1 cellular context compared by ENCODE assay signal in genomic region chr14:91510171-91511013, GRCh38.
TF ChIP-seq lines count a peak whose summit lies in the region.

TSS of gene PPP4R3A (minus strand) at chr14:91510310. CDS start at chr14:91509647, 663 bp downstream.

TF ChIP-seq in HepG2, 621 proteins besides CTCF, POLR2A, EP300 and RAD21 (continued from another document and continues in another):
- TF ChIP-seq, protein P1, sequence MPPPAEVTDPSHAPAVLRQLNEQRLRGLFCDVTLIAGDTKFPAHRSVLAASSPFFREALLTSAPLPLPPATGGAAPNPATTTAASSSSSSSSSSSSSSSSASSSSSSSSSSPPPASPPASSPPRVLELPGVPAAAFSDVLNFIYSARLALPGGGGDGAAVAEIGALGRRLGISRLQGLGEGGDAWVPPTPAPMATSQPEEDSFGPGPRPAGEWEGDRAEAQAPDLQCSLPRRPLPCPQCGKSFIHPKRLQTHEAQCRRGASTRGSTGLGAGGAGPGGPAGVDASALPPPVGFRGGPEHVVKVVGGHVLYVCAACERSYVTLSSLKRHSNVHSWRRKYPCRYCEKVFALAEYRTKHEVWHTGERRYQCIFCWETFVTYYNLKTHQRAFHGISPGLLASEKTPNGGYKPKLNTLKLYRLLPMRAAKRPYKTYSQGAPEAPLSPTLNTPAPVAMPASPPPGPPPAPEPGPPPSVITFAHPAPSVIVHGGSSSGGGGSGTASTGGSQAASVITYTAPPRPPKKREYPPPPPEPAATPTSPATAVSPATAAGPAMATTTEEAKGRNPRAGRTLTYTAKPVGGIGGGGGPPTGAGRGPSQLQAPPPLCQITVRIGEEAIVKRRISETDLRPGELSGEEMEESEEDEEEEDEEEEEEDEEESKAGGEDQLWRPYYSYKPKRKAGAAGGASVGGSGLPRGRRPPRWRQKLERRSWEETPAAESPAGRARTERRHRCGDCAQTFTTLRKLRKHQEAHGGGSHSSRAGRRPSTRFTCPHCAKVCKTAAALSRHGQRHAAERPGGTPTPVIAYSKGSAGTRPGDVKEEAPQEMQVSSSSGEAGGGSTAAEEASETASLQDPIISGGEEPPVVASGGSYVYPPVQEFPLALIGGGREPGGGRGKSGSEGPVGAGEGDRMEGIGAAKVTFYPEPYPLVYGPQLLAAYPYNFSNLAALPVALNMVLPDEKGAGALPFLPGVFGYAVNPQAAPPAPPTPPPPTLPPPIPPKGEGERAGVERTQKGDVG (CRISPR knock-in tag; IDR thresholded peaks at IDR 0.05; ENCODE audit: borderline replicate concordance): peak; percentile 78; the same call in 1 of the 2 replicates
- TF ChIP-seq ZNF501 (CRISPR knock-in tag; IDR thresholded peaks at IDR 0.05): peak; percentile 99
- peak; percentile 16; the same call in 1 of the 2 replicates for TF ChIP-seq SIX4 (CRISPR knock-in tag; IDR thresholded peaks at IDR 0.05)
- no peak for TF ChIP-seq PRDM4 (CRISPR knock-in tag; IDR thresholded peaks at IDR 0.05; ENCODE audit: borderline replicate concordance)
- TF ChIP-seq ZNF780A (CRISPR knock-in tag; IDR thresholded peaks at IDR 0.05): peak; percentile 91
- TF ChIP-seq MAFK (conservative IDR thresholded peaks at IDR 0.05 in 1 of 2, IDR thresholded peaks at IDR 0.05 in 1 of 2; ENCODE audit: low read length in 2 of 2): no peak
- TF ChIP-seq IRF1 (CRISPR knock-in tag; IDR thresholded peaks at IDR 0.05; ENCODE audit: low read depth): no peak
- TF ChIP-seq IRX3 (CRISPR knock-in tag; IDR thresholded peaks at IDR 0.05; ENCODE audit: borderline replicate concordance, low read depth): peak; percentile 24
- no peak; the same call in 1 of the 2 replicates for TF ChIP-seq MAZ (IDR thresholded peaks at IDR 0.05; ENCODE audit: borderline replicate concordance, low read depth, low read length)
- TF ChIP-seq MAZ (CRISPR knock-in tag; IDR thresholded peaks at IDR 0.05; ENCODE audit: low read depth): peak; percentile 98
- no peak for TF ChIP-seq HHEX (CRISPR knock-in tag; IDR thresholded peaks at IDR 0.05)
- no peak; the same call in none of the 2 replicates for TF ChIP-seq MIER3 (CRISPR knock-in tag; IDR thresholded peaks at IDR 0.05; ENCODE audit: borderline replicate concordance)
- peak; percentile 85; the same call in 1 of the 2 replicates for TF ChIP-seq ZNF746 (CRISPR knock-in tag; IDR thresholded peaks at IDR 0.05)
- peak; percentile 35; the same call in 1 of the 2 replicates for TF ChIP-seq ZBTB7B (CRISPR knock-in tag; IDR thresholded peaks at IDR 0.05)
- TF ChIP-seq RBFOX2 (IDR thresholded peaks at IDR 0.05; ENCODE audit: low read depth, low read length): peak; percentile 96
- TF ChIP-seq TFAP4 (IDR thresholded peaks at IDR 0.05; ENCODE audit: borderline replicate concordance, low read depth): no peak; the same call in 1 of the 2 replicates
- no peak for TF ChIP-seq ZFAT (CRISPR knock-in tag; conservative IDR thresholded peaks at IDR 0.05)
- TF ChIP-seq ZNF678 (CRISPR knock-in tag; IDR thresholded peaks at IDR 0.05): peak; percentile 67; the same call in 1 of the 2 replicates
- TF ChIP-seq ELF4 (CRISPR knock-in tag; IDR thresholded peaks at IDR 0.05; ENCODE audit: borderline replicate concordance): 0 out of 2 replicates have a peak, but pooled peaks have one; percentile 46
- 0 out of 2 replicates have a peak, but pooled peaks have one; percentile 46 for TF ChIP-seq ZNF660 (CRISPR knock-in tag; IDR thresholded peaks at IDR 0.05; ENCODE audit: borderline replicate concordance, low read depth)
- peak; percentile 94; the same call in 1 of the 2 replicates for TF ChIP-seq ZFP36L1 (CRISPR knock-in tag; IDR thresholded peaks at IDR 0.05)
- TF ChIP-seq ZNF329 (CRISPR knock-in tag; IDR thresholded peaks at IDR 0.05; ENCODE audit: low read depth): 0 out of 2 replicates have a peak, but pooled peaks have one; percentile 65
- peak; percentile 55 for TF ChIP-seq ETV5 (CRISPR knock-in tag; IDR thresholded peaks at IDR 0.05; ENCODE audit: borderline replicate concordance)
- TF ChIP-seq MTA1 (CRISPR knock-in tag; IDR thresholded peaks at IDR 0.05; ENCODE audit: borderline replicate concordance): peak; percentile 52
- peak; percentile 77; the same call in 1 of the 2 replicates for TF ChIP-seq ZNF414 (CRISPR knock-in tag; IDR thresholded peaks at IDR 0.05)
- no peak for TF ChIP-seq ZNF281 (CRISPR knock-in tag; IDR thresholded peaks at IDR 0.05; ENCODE audit: borderline replicate concordance)
- peak; percentile 9; the same call in 1 of the 2 replicates for TF ChIP-seq ZFP37 (CRISPR knock-in tag; IDR thresholded peaks at IDR 0.05; ENCODE audit: borderline replicate concordance)
- TF ChIP-seq, protein P2, sequence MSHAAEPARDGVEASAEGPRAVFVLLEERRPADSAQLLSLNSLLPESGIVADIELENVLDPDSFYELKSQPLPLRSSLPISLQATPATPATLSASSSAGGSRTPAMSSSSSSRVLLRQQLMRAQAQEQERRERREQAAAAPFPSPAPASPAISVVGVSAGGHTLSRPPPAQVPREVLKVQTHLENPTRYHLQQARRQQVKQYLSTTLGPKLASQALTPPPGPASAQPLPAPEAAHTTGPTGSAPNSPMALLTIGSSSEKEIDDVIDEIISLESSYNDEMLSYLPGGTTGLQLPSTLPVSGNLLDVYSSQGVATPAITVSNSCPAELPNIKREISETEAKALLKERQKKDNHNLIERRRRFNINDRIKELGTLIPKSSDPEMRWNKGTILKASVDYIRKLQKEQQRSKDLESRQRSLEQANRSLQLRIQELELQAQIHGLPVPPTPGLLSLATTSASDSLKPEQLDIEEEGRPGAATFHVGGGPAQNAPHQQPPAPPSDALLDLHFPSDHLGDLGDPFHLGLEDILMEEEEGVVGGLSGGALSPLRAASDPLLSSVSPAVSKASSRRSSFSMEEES (CRISPR knock-in tag; IDR thresholded peaks at IDR 0.05): no peak; the same call in none of the 2 replicates
- peak; percentile 96 for TF ChIP-seq NFRKB (IDR thresholded peaks at IDR 0.05)
- TF ChIP-seq, protein P3, sequence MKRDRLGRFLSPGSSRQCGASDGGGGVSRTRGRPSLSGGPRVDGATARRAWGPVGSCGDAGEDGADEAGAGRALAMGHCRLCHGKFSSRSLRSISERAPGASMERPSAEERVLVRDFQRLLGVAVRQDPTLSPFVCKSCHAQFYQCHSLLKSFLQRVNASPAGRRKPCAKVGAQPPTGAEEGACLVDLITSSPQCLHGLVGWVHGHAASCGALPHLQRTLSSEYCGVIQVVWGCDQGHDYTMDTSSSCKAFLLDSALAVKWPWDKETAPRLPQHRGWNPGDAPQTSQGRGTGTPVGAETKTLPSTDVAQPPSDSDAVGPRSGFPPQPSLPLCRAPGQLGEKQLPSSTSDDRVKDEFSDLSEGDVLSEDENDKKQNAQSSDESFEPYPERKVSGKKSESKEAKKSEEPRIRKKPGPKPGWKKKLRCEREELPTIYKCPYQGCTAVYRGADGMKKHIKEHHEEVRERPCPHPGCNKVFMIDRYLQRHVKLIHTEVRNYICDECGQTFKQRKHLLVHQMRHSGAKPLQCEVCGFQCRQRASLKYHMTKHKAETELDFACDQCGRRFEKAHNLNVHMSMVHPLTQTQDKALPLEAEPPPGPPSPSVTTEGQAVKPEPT (CRISPR knock-in tag; IDR thresholded peaks at IDR 0.05; ENCODE audit: low read depth): peak; percentile 83; the same call in 1 of the 2 replicates
- peak; percentile 42 for TF ChIP-seq CBX1 (IDR thresholded peaks at IDR 0.05; ENCODE audit: low read depth)
- TF ChIP-seq FOXA1 (IDR thresholded peaks at IDR 0.05): no peak
- peak; percentile 56; the same call in 1 of the 2 replicates for TF ChIP-seq FOXA1 (CRISPR knock-in tag; IDR thresholded peaks at IDR 0.05)
- TF ChIP-seq ATF1 (CRISPR knock-in tag; IDR thresholded peaks at IDR 0.05): peak; percentile 95
- TF ChIP-seq SMAD9 (CRISPR knock-in tag; IDR thresholded peaks at IDR 0.05): peak; percentile 60; the same call in 1 of the 2 replicates
- TF ChIP-seq PHF21A (CRISPR knock-in tag; IDR thresholded peaks at IDR 0.05): peak; percentile 59; the same call in 1 of the 2 replicates
- peak; percentile 94 for TF ChIP-seq ZMAT3 (CRISPR knock-in tag; conservative IDR thresholded peaks at IDR 0.05)
- TF ChIP-seq MED8 (CRISPR knock-in tag; IDR thresholded peaks at IDR 0.05; ENCODE audit: insufficient replicate concordance): peak; percentile 4
- no peak for TF ChIP-seq THYN1 (CRISPR knock-in tag; IDR thresholded peaks at IDR 0.05; ENCODE audit: borderline replicate concordance, low read depth)
- peak; percentile 62; the same call in 1 of the 2 replicates for TF ChIP-seq ZNF878 (CRISPR knock-in tag; IDR thresholded peaks at IDR 0.05)
- TF ChIP-seq, protein P4, sequence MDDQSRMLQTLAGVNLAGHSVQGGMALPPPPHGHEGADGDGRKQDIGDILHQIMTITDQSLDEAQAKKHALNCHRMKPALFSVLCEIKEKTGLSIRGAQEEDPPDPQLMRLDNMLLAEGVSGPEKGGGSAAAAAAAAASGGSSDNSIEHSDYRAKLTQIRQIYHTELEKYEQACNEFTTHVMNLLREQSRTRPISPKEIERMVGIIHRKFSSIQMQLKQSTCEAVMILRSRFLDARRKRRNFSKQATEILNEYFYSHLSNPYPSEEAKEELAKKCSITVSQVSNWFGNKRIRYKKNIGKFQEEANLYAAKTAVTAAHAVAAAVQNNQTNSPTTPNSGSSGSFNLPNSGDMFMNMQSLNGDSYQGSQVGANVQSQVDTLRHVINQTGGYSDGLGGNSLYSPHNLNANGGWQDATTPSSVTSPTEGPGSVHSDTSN (CRISPR knock-in tag; IDR thresholded peaks at IDR 0.05; ENCODE audit: borderline replicate concordance): 0 out of 2 replicates have a peak, but pooled peaks have one; percentile 60
- TF ChIP-seq THAP11 (CRISPR knock-in tag; IDR thresholded peaks at IDR 0.05): peak; percentile 89
- peak; percentile 56; the same call in 1 of the 2 replicates for TF ChIP-seq ZNF337 (CRISPR knock-in tag; IDR thresholded peaks at IDR 0.05; ENCODE audit: borderline replicate concordance, low read depth)
- TF ChIP-seq, protein P5, sequence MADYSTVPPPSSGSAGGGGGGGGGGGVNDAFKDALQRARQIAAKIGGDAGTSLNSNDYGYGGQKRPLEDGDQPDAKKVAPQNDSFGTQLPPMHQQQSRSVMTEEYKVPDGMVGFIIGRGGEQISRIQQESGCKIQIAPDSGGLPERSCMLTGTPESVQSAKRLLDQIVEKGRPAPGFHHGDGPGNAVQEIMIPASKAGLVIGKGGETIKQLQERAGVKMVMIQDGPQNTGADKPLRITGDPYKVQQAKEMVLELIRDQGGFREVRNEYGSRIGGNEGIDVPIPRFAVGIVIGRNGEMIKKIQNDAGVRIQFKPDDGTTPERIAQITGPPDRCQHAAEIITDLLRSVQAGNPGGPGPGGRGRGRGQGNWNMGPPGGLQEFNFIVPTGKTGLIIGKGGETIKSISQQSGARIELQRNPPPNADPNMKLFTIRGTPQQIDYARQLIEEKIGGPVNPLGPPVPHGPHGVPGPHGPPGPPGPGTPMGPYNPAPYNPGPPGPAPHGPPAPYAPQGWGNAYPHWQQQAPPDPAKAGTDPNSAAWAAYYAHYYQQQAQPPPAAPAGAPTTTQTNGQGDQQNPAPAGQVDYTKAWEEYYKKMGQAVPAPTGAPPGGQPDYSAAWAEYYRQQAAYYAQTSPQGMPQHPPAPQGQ (CRISPR knock-in tag; IDR thresholded peaks at IDR 0.05; ENCODE audit: borderline replicate concordance): 0 out of 2 replicates have a peak, but pooled peaks have one; percentile 63
